19 cellular contexts compared by ENCODE assay signal in the genomic region with DNA sequence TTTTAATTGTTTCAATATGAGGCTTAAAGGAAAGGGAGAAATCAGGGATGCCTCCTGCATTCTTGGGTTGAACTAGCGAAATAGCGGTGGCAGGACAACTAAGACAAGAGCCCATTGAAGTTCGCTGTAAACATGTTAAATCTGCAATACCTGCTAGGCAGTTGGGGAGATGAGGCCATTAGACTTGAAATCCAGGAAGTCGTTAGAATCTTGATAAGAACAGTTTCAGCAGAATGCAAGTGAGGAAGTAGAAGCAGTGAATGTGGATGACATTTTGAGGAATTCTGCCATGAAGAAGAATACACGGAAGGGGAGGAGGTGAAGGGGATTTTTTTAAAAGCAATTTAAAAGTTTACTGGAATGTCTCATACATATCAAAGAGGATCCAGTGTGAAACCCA.
"Had no signal": no experiment of that assay in that cellular context is flagged by ENCODE, and none has a peak within 500 bp of the region (broad histone marks: within the 10 kb centered on the region; RNA-seq: fewer than 3 reads in every experiment).

No MANE protein-coding gene starts in this region.

- H3K36me3 Mint-ChIP-seq: stimulated activated effector memory CD8-positive, alpha-beta T cell treated with anti-CD3 and anti-CD28 coated beads, Interleukin-12 subunit alpha, Interleukin-12 subunit beta, amount 100 ng/mL, for 72 hours had no signal

- H3K4me3 Mint-ChIP-seq: activated naive CD4-positive, alpha-beta T cell treated with anti-CD3 and anti-CD28 coated beads, Interleukin-2, amount 50 U/mL, for 24 hours; stimulated activated effector memory CD8-positive, alpha-beta T cell treated with anti-CD3 and anti-CD28 coated beads, Interleukin-12 subunit alpha, Interleukin-12 subunit beta, amount 100 ng/mL, for 72 hours; type B pancreatic cell had no signal

- H3K4me3 ChIP-seq: hepatocyte, sigmoid colon, stomach had no signal

- H3K4me1 ChIP-seq: sigmoid colon, stomach had no signal

- H3K4me1 Mint-ChIP-seq: activated naive CD4-positive, alpha-beta T cell treated with anti-CD3 and anti-CD28 coated beads, Interleukin-2, amount 50 U/mL, for 24 hours; stimulated activated effector memory CD8-positive, alpha-beta T cell treated with anti-CD3 and anti-CD28 coated beads, Interleukin-12 subunit alpha, Interleukin-12 subunit beta, amount 100 ng/mL, for 72 hours had no signal

- H3K27me3 Mint-ChIP-seq: activated naive CD4-positive, alpha-beta T cell treated with anti-CD3 and anti-CD28 coated beads, Interleukin-2, amount 50 U/mL, for 24 hours; type B pancreatic cell had no signal

- H3K27me3 ChIP-seq: hepatocyte, sigmoid colon, stomach had no signal

- H3K9me3 Mint-ChIP-seq: stimulated activated effector memory CD8-positive, alpha-beta T cell treated with anti-CD3 and anti-CD28 coated beads, Interleukin-12 subunit alpha, Interleukin-12 subunit beta, amount 100 ng/mL, for 72 hours had no signal

- H3K9ac ChIP-seq: parathyroid adenoma had no signal

- ATAC-seq: naive thymus-derived CD8-positive, alpha-beta T cell; stimulated activated effector memory CD8-positive, alpha-beta T cell treated with anti-CD3 and anti-CD28 coated beads, Interleukin-12 subunit alpha, Interleukin-12 subunit beta, amount 100 ng/mL, for 72 hours had no signal

- H3K79me2 ChIP-seq: hepatocyte, parathyroid adenoma had no signal

- H2AFZ ChIP-seq: hepatocyte, parathyroid adenoma had no signal

- H3K27ac ChIP-seq: epithelial cell of prostate, hepatocyte, neutrophil, parathyroid adenoma, sigmoid colon, stomach, WERI-Rb-1 had no signal

- H3K4me2 ChIP-seq: hepatocyte had no signal

- DNase-seq: activated CD4-positive, alpha-beta T cell treated with anti-CD3 and anti-CD28 coated beads for 1 hour; activated CD4-positive, alpha-beta T cell treated with anti-CD3 and anti-CD28 coated beads, Interleukin-2, amount 50 U/mL, for 4 hours; activated gamma-delta T cell; cerebellar nuclear complex; foreskin fibroblast; mesenchymal stem cell; naive thymus-derived CD8-positive, alpha-beta T cell; stimulated activated CD4-positive, alpha-beta T cell treated with anti-CD3 and anti-CD28 coated beads, Interleukin-4, amount 100 ng/mL, for 24 hours; stomach; T1000 had no signal

- H3K27ac Mint-ChIP-seq: activated naive CD4-positive, alpha-beta T cell treated with anti-CD3 and anti-CD28 coated beads, Interleukin-2, amount 50 U/mL, for 24 hours; stimulated activated effector memory CD8-positive, alpha-beta T cell treated with anti-CD3 and anti-CD28 coated beads, Interleukin-12 subunit alpha, Interleukin-12 subunit beta, amount 100 ng/mL, for 72 hours; type B pancreatic cell had no signal
